ENCODE assay signal across 28 cellular contexts in genomic region chr3:154126651-154127050, GRCh38. TPM values are rescaled to one million over a fixed set of nuclear protein-coding genes. Genes with fewer than 3 reads are reported as not detected.
DNase-seq lines count a peak whose midpoint lies in the region; ATAC-seq, FAIRE-seq and TF ChIP-seq lines count a peak whose summit lies in the region.
"Had no signal": no experiment of that assay in that cellular context is flagged by ENCODE, and none has a peak within 500 bp of the region (broad histone marks: within the 10 kb centered on the region; RNA-seq: fewer than 3 reads in every experiment).

No MANE protein-coding gene starts in this region.

- ATAC-seq in A549: no peak
- ATAC-seq: Right ventricle myocardium inferior, T-cell had no signal

- H3K27ac ChIP-seq in A549: peak overlapping the region; percentile 27 to 37; a peak in 3 of 6 replicates
- H3K27ac ChIP-seq in esophagus muscularis mucosa (replicated peaks in 1 of 4): no peak overlapping the region
- H3K27ac ChIP-seq in parathyroid adenoma: no peak overlapping the region
- H3K27ac ChIP-seq: PC-9 had no signal

- no peak overlapping the region for H3K4me3 Mint-ChIP-seq in mesothelial cell of epicardium
- H3K4me3 Mint-ChIP-seq: CD4-positive, alpha-beta memory T cell; HFFc6; T-cell had no signal

- H2AFZ ChIP-seq in parathyroid adenoma: no peak overlapping the region
- H2AFZ ChIP-seq: PC-9 had no signal

- H3K9me3 ChIP-seq in A549 (no peaks in the 10 kb centered on the region), esophagus muscularis mucosa (no peaks in the 10 kb centered on the region), parathyroid adenoma (ENCODE audit: control insufficient read depth, low read length) (no peaks in the 10 kb centered on the region)
- H3K9me3 ChIP-seq: HAP-1 had no signal

- peaks cover 29% of the 10 kb centered on the region for H3K4me1 Mint-ChIP-seq in mesothelial cell of epicardium

- no peak for TF ChIP-seq RAD21 in A549 (conservative IDR thresholded peaks at IDR 0.05 in 1 of 2, IDR thresholded peaks at IDR 0.05 in 1 of 2)

- TF ChIP-seq EP300 in A549 (IDR thresholded peaks at IDR 0.05) (no peak), esophagus muscularis mucosa (IDR thresholded peaks at IDR 0.05) (no peak)

- peaks cover 48% of the 10 kb centered on the region for H3K4me1 ChIP-seq in A549
- H3K4me1 ChIP-seq in esophagus muscularis mucosa: peaks cover 8 to 66% (median 63%) of the 10 kb centered on the region in 4 donors
- peaks cover 14% of the 10 kb centered on the region for H3K4me1 ChIP-seq in parathyroid adenoma

- POLR2A ChIA-PET in A549 (lab: Yijun Ruan, JAX): no interaction called here

- TF ChIP-seq POLR2A in A549 (IDR thresholded peaks at IDR 0.05; ENCODE audit: low read length) (no peak), esophagus muscularis mucosa (IDR thresholded peaks at IDR 0.05; ENCODE audit: low read depth) (no peak)

- FAIRE-seq in A549 (lab: Jason Lieb, UNC): no peak
- FAIRE-seq: GM12892 had no signal

- intact Hi-C loops in esophagus muscularis mucosa (cut with DNase I): no loop called here

- H3K4me3 ChIP-seq in A549 (no peak overlapping the region), esophagus muscularis mucosa (peak overlapping the region in 3 of 4 donors; percentile 73 to 97 (median 91)), parathyroid adenoma (ENCODE audit: low read depth, low read length) (peak overlapping the region; percentile 11)
- H3K4me3 ChIP-seq: HAP-1, PC-9 had no signal

- H3K27me3 ChIP-seq in esophagus muscularis mucosa (no peaks in the 10 kb centered on the region), parathyroid adenoma (ENCODE audit: control insufficient read depth, insufficient read depth, low read length) (no peaks in the 10 kb centered on the region)

- H3K27ac Mint-ChIP-seq in mesothelial cell of epicardium: no peak overlapping the region
- H3K27ac Mint-ChIP-seq: CD4-positive, alpha-beta memory T cell; HFFc6; T-cell had no signal

- H3K79me2 ChIP-seq in parathyroid adenoma: no peaks in the 10 kb centered on the region

- no peaks in the 10 kb centered on the region for H3K9me3 Mint-ChIP-seq in mesothelial cell of epicardium
- H3K9me3 Mint-ChIP-seq: T-cell had no signal

- peaks cover 0 to 36% (median 0%) of the 10 kb centered on the region in 4 donors for H3K36me3 ChIP-seq in esophagus muscularis mucosa
- no peaks in the 10 kb centered on the region for H3K36me3 ChIP-seq in parathyroid adenoma (ENCODE audit: control insufficient read depth, insufficient read depth, low read length)

- peak overlapping the region; percentile 82 for H3K4me2 ChIP-seq in A549
- no peak overlapping the region for H3K4me2 ChIP-seq in parathyroid adenoma (ENCODE audit: low read length)
- H3K4me2 ChIP-seq: PC-9 had no signal

- DNase-seq in A549 (ENCODE audit: low read depth in 1 of 2, low spot score in 1 of 2) (no peak), NCI-H526 (lab: John Stamatoyannopoulos, UW) (peak; percentile 37 to 56), esophagus muscularis mucosa (ENCODE audit: extremely low spot score) (no peak), mesenteric fat pad (ENCODE audit: low spot score) (no peak), nucleus accumbens (lab: John Stamatoyannopoulos, UW) (no peak), mesothelial cell of epicardium (ENCODE audit: low spot score in 2 of 2, unreplicated experiment in 2 of 2) (no peak)
- DNase-seq: C1 segment of cervical spinal cord; CD4-positive, alpha-beta memory T cell; DMS79 treated with DMSO at 0.1 percent for 48 hours; GOT3; HFFc6; IMR-90; KG1; MM.1S; NCI-H1048; NCI-H187; NCI-H2081 treated with DMSO at 0.1 percent for 48 hours; NCI-H2171 treated with DMSO at 0.1 percent for 48 hours; NCI-H345; NCI-H510A treated with DMSO at 0.1 percent for 48 hours; NCI-H82; NK-92 treated with Interleukin-12 subunit alpha and Interleukin-12 subunit beta, amount 100 ng/mL, for 24 hours; T-cell had no signal

- peaks cover 13% of the 10 kb centered on the region for H3K36me3 Mint-ChIP-seq in mesothelial cell of epicardium
- H3K36me3 Mint-ChIP-seq: CD4-positive, alpha-beta memory T cell; T-cell had no signal

- peaks cover 7% of the 10 kb centered on the region for H3K27me3 Mint-ChIP-seq in mesothelial cell of epicardium (ENCODE audit: low read depth)

- TF ChIP-seq CTCF in A549 (IDR thresholded peaks at IDR 0.05) (no peak), esophagus muscularis mucosa (IDR thresholded peaks at IDR 0.05) (no peak), parathyroid adenoma (IDR thresholded peaks at IDR 0.05) (no peak), mesothelial cell of epicardium (IDR thresholded peaks at IDR 0.05; ENCODE audit: unreplicated experiment) (no peak)

- CTCF ChIA-PET in A549 (lab: Yijun Ruan, JAX): interaction anchor here (0.7 kb wide), 1 partner anchor 57 kb away, joined by 3 read pairs; no protein-coding TSS in a partner anchor

- no peak overlapping the region for H3K9ac ChIP-seq in parathyroid adenoma

- WGBS in A549 (ENCODE audit: missing lambda C conversion rate): 53% methylated on average over 2 of the region's 2 CpGs
- 90% methylated on average over 2 of the region's 2 CpGs for WGBS in esophagus muscularis mucosa

TF ChIP-seq in A549, 52 proteins besides CTCF, POLR2A, EP300 and RAD21:
- TF ChIP-seq JUN (IDR thresholded peaks at IDR 0.05): no peak
TF ChIP-seq in A549: peak in this region for 0.

RNA-seq across cellular contexts. Expression of gene ARHGEF26, which starts 5.5 kb away (rescaled TPM):
- polyA plus RNA-seq in A549 (2011; rRNA removed): 2.9 and 4.9 TPM in 2 replicates
- polyA plus RNA-seq in A549 (2012; cell fraction: cytosol; rRNA removed): 2.7 and 3.6 TPM in 2 replicates
- 4.0 and 6.8 TPM in 2 replicates for polyA plus RNA-seq in A549 (2012; cell fraction: nucleus; rRNA removed)
- polyA plus RNA-seq in A549 (2017; fragmentation: RNase III; extraction: RNeasy Plus Mini Kit Qiagen cat#74134 plus additional on column Dnase treatment): 5.6 to 6.0 TPM (median 5.8 TPM) in 3 replicates
- 3.2 and 3.5 TPM in 2 replicates for polyA minus RNA-seq in A549 (2011; rRNA and poly(A)+ RNA removed)
- total RNA-seq in esophagus muscularis mucosa: 100 to 1,000 TPM; 124 to 158 (median 132) TPM
- total RNA-seq in mesenteric fat pad: 18.4 TPM
- 6.2 to 6.6 TPM (median 6.6 TPM) in 3 replicates for total RNA-seq in mesothelial cell of epicardium

Comparison
In these comparisons a context has a peak if more than half of its experiments do, and no peak if none do; other contexts are left out.
1. DNase-seq: peak in NCI-H526 (2 of 2); none in A549 (0 of 2), esophagus muscularis mucosa (single experiment), mesenteric fat pad (single experiment), nucleus accumbens (0 of 56) and mesothelial cell of epicardium (0 of 2).
2. H3K27ac ChIP-seq: peak in A549 (2 of 2); none in esophagus muscularis mucosa (0 of 4) and parathyroid adenoma (single experiment).